ENCODE assay signal across 9 cellular contexts in genomic region chr20:50528804-50529351, GRCh38. TPM values are rescaled to one million over a fixed set of nuclear protein-coding genes. Genes with fewer than 3 reads are reported as not detected.
DNase-seq lines count a peak whose midpoint lies in the region; ATAC-seq, FAIRE-seq and TF ChIP-seq lines count a peak whose summit lies in the region.
"Had no signal": no experiment of that assay in that cellular context is flagged by ENCODE, and none has a peak within 500 bp of the region (broad histone marks: within the 10 kb centered on the region; RNA-seq: fewer than 3 reads in every experiment).

No MANE protein-coding gene starts in this region.

- WGBS in GM12878 (ENCODE audit: insufficient coverage, insufficient replicate concordance, low lambda C conversion rate, missing lambda C conversion rate) = 0% methylated on average over 6 of the region's 6 CpGs
- no CpG with 5 or more reads among the region's 6 CpGs for WGBS in trophoblast cell (ENCODE audit: extremely low coverage, insufficient coverage, insufficient read length)

- no peak overlapping the region for H2BK5ac ChIP-seq in trophoblast cell (ENCODE audit: low read depth, low read length, poor library complexity)

- BruUV-seq in GM12878 (replicated peaks; lab: Mats Ljungman, UMichigan) = no TSS peak

- TF ChIP-seq RAD21 in GM12878 (IDR thresholded peaks at IDR 0.05; ENCODE audit: insufficient read depth, low read depth, low read length) = no peak

- RAD21 ChIA-PET in GM12878 (lab: Charles Lee; ENCODE audit: unreplicated experiment) = interaction anchor here (0.7 to 2.8 kb wide), 9 partner anchors 9 to 50 kb away, joined by 3 to 24 read pairs (median 4); no protein-coding TSS in a partner anchor

- H3K4me1 ChIP-seq in GM12878 (ENCODE audit: control insufficient read depth, insufficient read depth, low read length) (peaks cover 42% of the 10 kb centered on the region), trophoblast cell (ENCODE audit: control insufficient read depth in 1 of 2, insufficient read depth in 2 of 2, low read length in 2 of 2) (peaks cover 8 to 15% of the 10 kb centered on the region in 2 experiments)

- H4K12ac ChIP-seq in trophoblast cell (ENCODE audit: low read depth, low read length) = no peak overlapping the region

- ATAC-seq in GM18858 (IDR thresholded peaks at IDR 0.05; ENCODE audit: unreplicated experiment) (peak; percentile 36), HG02588 (IDR thresholded peaks at IDR 0.05; ENCODE audit: unreplicated experiment) (peak; percentile 52), GM12878 (peak; percentile 85), HG03097 (IDR thresholded peaks at IDR 0.05; ENCODE audit: low FRiP score, unreplicated experiment) (no peak)

- SMC1A ChIA-PET in GM12878 (lab: Charles Lee; ENCODE audit: uncharacterized antibody, unreplicated experiment) = interaction anchor here (73.1 to 95.1 kb wide), 2 partner anchors 17 to 20 kb away, joined by 2799 read pairs; partner anchors contain the start of gene PTPN1

- H4K91ac ChIP-seq in trophoblast cell (ENCODE audit: low read depth, low read length) = no peak overlapping the region

- H3K18ac ChIP-seq in trophoblast cell (ENCODE audit: low read length) = peak overlapping the region; percentile 79

- H3K9me3 ChIP-seq in GM12878 (replicated peaks; ENCODE audit: control insufficient read depth, insufficient read depth, low read length) (no peaks in the 10 kb centered on the region), trophoblast cell (ENCODE audit: insufficient read depth, low read depth, low read length) (no peaks in the 10 kb centered on the region)

- H3K9ac ChIP-seq in GM12878 (ENCODE audit: control insufficient read depth, insufficient read depth, low read length) = peak overlapping the region; percentile 54
- H3K9ac ChIP-seq in trophoblast cell (ENCODE audit: low read length) = no peak overlapping the region

- intact Hi-C loops in GM12878 (cut with micrococcal nuclease; ENCODE audit: unreplicated experiment) = no loop called here

- CTCF ChIA-PET in GM12878 (lab: Yijun Ruan, JAX) = interaction anchor here (0.5 to 2.2 kb wide), 9 partner anchors 9 to 59 kb away, joined by 4 to 8 read pairs (median 5); no protein-coding TSS in a partner anchor

- in situ Hi-C loops in GM12878 (cut with MboI) = no loop called here

- H2BK120ac ChIP-seq in trophoblast cell (ENCODE audit: insufficient read depth, low read length, poor library complexity) = no peak overlapping the region

- peak overlapping the region; percentile 92 for H3K4ac ChIP-seq in trophoblast cell (ENCODE audit: low read depth, low read length)

- no peak for TF ChIP-seq POLR2A in GM12878 (IDR thresholded peaks at IDR 0.05; ENCODE audit: low read depth, low read length)

- H3K27ac ChIP-seq in GM12878 (ENCODE audit: control insufficient read depth, insufficient read depth) (peak overlapping the region; percentile 78), trophoblast cell (ENCODE audit: low read depth, low read length) (no peak overlapping the region)

- peaks cover 4% of the 10 kb centered on the region; the same call in 1 of the 2 replicates for H4K20me1 ChIP-seq in GM12878 (ENCODE audit: control insufficient read depth, insufficient read depth)

- H3K36me3 ChIP-seq in GM12878 (ENCODE audit: control insufficient read depth in 2 of 2, insufficient read depth in 2 of 2, low read length in 1 of 2) = peaks cover 0 to 4% of the 10 kb centered on the region in 2 experiments; a peak in 2 of 4 replicates
- H3K36me3 ChIP-seq in trophoblast cell (ENCODE audit: control insufficient read depth in 1 of 2, insufficient read depth in 2 of 2, low read length in 2 of 2) = peaks cover 0 to 2% of the 10 kb centered on the region in 2 experiments

- peaks cover 2% of the 10 kb centered on the region for H3K79me1 ChIP-seq in trophoblast cell (ENCODE audit: low read length)

- no peak for TF ChIP-seq CTCF in GM12878 (IDR thresholded peaks at IDR 0.05 in 2 of 3, conservative IDR thresholded peaks at IDR 0.05 in 1 of 3; ENCODE audit: control insufficient read depth in 2 of 3, extremely low read depth in 1 of 3, insufficient read depth in 1 of 3, low read depth in 3 of 3, low read length in 3 of 3)

- DNase-seq in GM12878 (ENCODE audit: low read depth, low spot score) (no peak), trophoblast cell (no peak), T-helper 2 cell (no peak), SW480 (ENCODE audit: low spot score) (no peak)
- DNase-seq: activated CD8-positive, alpha-beta memory T cell treated with anti-CD3 and anti-CD28 coated beads for 24 hours; NCI-H69 had no signal

- POLR2A ChIA-PET in GM12878 (lab: Charles Lee) = interaction anchor here (0.6 to 2.5 kb wide), 7 partner anchors 10 to 61 kb away, joined by 3 to 16 read pairs (median 6); no protein-coding TSS in a partner anchor

- no peak overlapping the region for H3K23ac ChIP-seq in trophoblast cell (ENCODE audit: low read length)

- no peak overlapping the region for H2BK12ac ChIP-seq in trophoblast cell (ENCODE audit: low read length)

- no peak overlapping the region for H3K14ac ChIP-seq in trophoblast cell (ENCODE audit: low read length)

- no peak overlapping the region for H2AK5ac ChIP-seq in trophoblast cell (ENCODE audit: low read length)

- peak overlapping the region; percentile 91 for H3K4me2 ChIP-seq in GM12878 (ENCODE audit: control insufficient read depth, insufficient read depth)
- H3K4me2 ChIP-seq in trophoblast cell (ENCODE audit: low read length) = no peak overlapping the region

- H3K79me2 ChIP-seq in GM12878 (ENCODE audit: control insufficient read depth, insufficient read depth, low read length) (peaks cover 92% of the 10 kb centered on the region), trophoblast cell (ENCODE audit: control insufficient read depth, insufficient read depth, low read length, poor library complexity) (peaks cover 9% of the 10 kb centered on the region)

- TF ChIP-seq EP300 in GM12878 (IDR thresholded peaks at IDR 0.05; ENCODE audit: borderline replicate concordance in 1 of 2, control insufficient read depth in 1 of 2, low read depth in 2 of 2, low read length in 2 of 2) = no peak

- FAIRE-seq in GM12878 (lab: Jason Lieb, UNC) = peak; percentile 41

- H3K27me3 ChIP-seq in GM12878 (replicated peaks in 1 of 2; ENCODE audit: control insufficient read depth in 2 of 2, insufficient read depth in 2 of 2, low read length in 1 of 2) (no peaks in the 10 kb centered on the region), trophoblast cell (ENCODE audit: insufficient read depth, low read length) (no peaks in the 10 kb centered on the region)

- H4K8ac ChIP-seq in trophoblast cell (ENCODE audit: low read depth, low read length) = no peak overlapping the region

- H2AFZ ChIP-seq in GM12878 (ENCODE audit: control insufficient read depth, low read depth, low read length) (no peak overlapping the region), trophoblast cell (ENCODE audit: insufficient read depth, low read length, poor library complexity) (peak overlapping the region; percentile 93)

- peak overlapping the region; percentile 59 for H3K4me3 ChIP-seq in GM12878
- H3K4me3 ChIP-seq in trophoblast cell (ENCODE audit: low read depth, low read length) = no peak overlapping the region

TF ChIP-seq in GM12878, 131 proteins besides CTCF, POLR2A, EP300 and RAD21 (continues in another document):
- TF ChIP-seq STAT3 (IDR thresholded peaks at IDR 0.05; ENCODE audit: low read depth, low read length) (no peak), STAT1 (conservative IDR thresholded peaks at IDR 0.05) (no peak), ETV6 (conservative IDR thresholded peaks at IDR 0.05 in 1 of 2, IDR thresholded peaks at IDR 0.05 in 1 of 2; ENCODE audit: borderline replicate concordance in 1 of 2, low read depth in 1 of 2) (0 out of 4 replicates have a peak, but pooled peaks of 1 of the 2 experiments have one; percentile 26), RBBP5 (conservative IDR thresholded peaks at IDR 0.05) (no peak), SMC3 (IDR thresholded peaks at IDR 0.05; ENCODE audit: borderline replicate concordance, low read length) (no peak), HCFC1 (IDR thresholded peaks at IDR 0.05; ENCODE audit: low read length) (no peak), EGR1 (IDR thresholded peaks at IDR 0.05; ENCODE audit: borderline replicate concordance in 1 of 2, low read depth in 2 of 2, low read length in 2 of 2) (no peak), MXI1 (IDR thresholded peaks at IDR 0.05; ENCODE audit: low read depth, low read length) (peak; percentile 41; the same call in 1 of the 2 replicates)

RNA-seq across cellular contexts. Expression of gene PTPN1, which starts 18.7 kb away (rescaled TPM):
- 69.6 and 70.9 TPM in 2 replicates for total RNA-seq in GM12878 (2013; cell fraction: nucleolus; rRNA removed)
- total RNA-seq in GM12878 (2014; rRNA removed) (61.1 and 66.4 TPM in 2 replicates), GM12878 (2014; rRNA removed; fragmentation: Illumina TruSeq; extraction: Trizol) (45.9 and 47.0 TPM in 2 replicates), GM12878 (2021) (72.8 and 74.7 TPM in 2 replicates)
- 32.2 TPM for polyA plus RNA-seq in GM12878 (2011; ENCODE audit: low read depth)
- polyA plus RNA-seq in GM12878 (2011; rRNA removed) (33.1 and 40.4 TPM in 2 replicates), GM12878 (2014; fragmentation: Illumina TruSeq; extraction: Trizol) (66.7 and 72.2 TPM in 2 replicates), GM12878 (2014; fragmentation: Nextera tagmentation; extraction: Ambion mirVana) (10 to 100 TPM; 15.9 to 20.2 TPM), GM12878 (2014; rRNA removed) (57.6 and 57.8 TPM in 2 replicates), GM12878 (2016; fragmentation: Nextera tagmentation; extraction: Ambion mirVana) (10 to 100 TPM; 37.7 to 40.8 TPM)
- 37.7 and 41.0 TPM in 2 replicates for polyA plus RNA-seq in GM12878 (2011; cell fraction: cytosol; rRNA removed)
- 52.3 and 57.0 TPM in 2 replicates for polyA plus RNA-seq in GM12878 (2011; cell fraction: nucleus; rRNA removed)
- polyA plus RNA-seq in GM12878 (2012) = 49.6 and 58.1 TPM in 2 replicates
- polyA minus RNA-seq in GM12878 (2011; rRNA and poly(A)+ RNA removed) = 29.8 and 31.8 TPM in 2 replicates
- polyA minus RNA-seq in GM12878 (2011; cell fraction: cytosol; rRNA and poly(A)+ RNA removed) = 12.2 and 13.9 TPM in 2 replicates
- polyA minus RNA-seq in GM12878 (2011; cell fraction: nucleus; rRNA and poly(A)+ RNA removed) = 10.9 and 16.2 TPM in 2 replicates
- 27.0 and 27.9 TPM in 2 replicates for polyA plus RNA-seq in trophoblast cell (2013)
